ENCODE assay signal across 20 cellular contexts in the genomic region with DNA sequence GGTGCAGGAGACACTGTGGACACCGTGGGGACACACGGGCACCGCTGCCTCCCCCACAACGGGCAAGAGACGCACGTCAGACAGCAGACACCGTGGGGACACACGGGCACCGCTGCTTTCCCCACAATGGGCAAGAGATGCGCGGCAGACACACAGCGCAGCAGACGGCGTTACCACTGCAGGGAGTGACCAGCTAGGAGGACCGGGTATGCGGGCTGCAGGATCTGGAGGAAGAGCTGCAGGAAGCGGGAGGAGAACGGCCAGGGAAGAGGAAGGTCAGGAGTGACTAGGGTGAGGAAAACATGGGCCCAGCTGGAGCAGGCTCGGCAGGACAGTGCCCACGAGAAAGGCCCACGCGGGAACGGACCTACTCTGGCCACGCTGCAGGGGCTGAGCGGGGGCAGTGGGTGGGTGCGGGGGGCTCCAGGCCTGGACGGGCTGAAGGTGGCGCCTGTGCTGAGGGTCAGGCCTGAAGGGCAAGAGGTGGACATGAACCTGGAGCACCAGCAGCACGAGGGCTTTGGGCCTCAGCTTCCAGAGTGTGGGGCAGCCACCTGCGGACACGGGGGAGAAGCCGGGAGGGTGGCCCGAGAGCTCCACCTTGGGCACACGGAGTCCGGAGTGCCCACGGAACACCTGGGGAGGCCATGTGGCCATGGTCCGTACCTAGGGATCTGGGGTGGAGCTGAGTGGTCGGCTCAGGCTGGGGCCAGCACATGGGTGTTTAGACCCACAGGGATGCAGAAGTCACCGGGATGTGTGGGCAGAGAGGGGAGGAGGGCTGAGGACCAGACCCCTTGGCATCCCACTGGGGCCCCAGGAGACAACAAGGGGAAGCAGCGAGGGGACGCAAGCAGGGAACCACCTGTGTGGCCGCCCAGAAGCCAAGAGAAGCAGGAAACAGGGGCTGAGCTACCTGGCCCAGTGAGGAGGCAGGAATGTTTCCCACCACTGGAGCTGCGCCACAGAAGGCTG. TPM values are rescaled to one million over a fixed set of nuclear protein-coding genes. Genes with fewer than 3 reads are reported as not detected.
DNase-seq lines count a peak whose midpoint lies in the region; ATAC-seq and TF ChIP-seq lines count a peak whose summit lies in the region.
"Had no signal": no experiment of that assay in that cellular context is flagged by ENCODE, and none has a peak within 500 bp of the region (broad histone marks: within the 10 kb centered on the region; RNA-seq: fewer than 3 reads in every experiment).

No MANE protein-coding gene starts in this region.

- H3K79me2 ChIP-seq in mammary epithelial cell (ENCODE audit: insufficient read depth, low read length): peaks cover 87% of the 10 kb centered on the region

- POLR2A ChIA-PET in RWPE1 (lab: Yijun Ruan, JAX; ENCODE audit: low non-redundant PET): no interaction called here

- H2AFZ ChIP-seq in mammary epithelial cell (ENCODE audit: low read depth, low read length): no peak overlapping the region
- H2AFZ ChIP-seq: parathyroid adenoma had no signal

- no peak for TF ChIP-seq POLR2A in right lobe of liver (IDR thresholded peaks at IDR 0.05)

- no peaks in the 10 kb centered on the region for H3K9me3 ChIP-seq in mammary epithelial cell (replicated peaks; ENCODE audit: insufficient read depth, low read length)
- no peaks in the 10 kb centered on the region for H3K9me3 ChIP-seq in right lobe of liver
- H3K9me3 ChIP-seq: stomach had no signal

- H3K4me1 ChIP-seq in mammary epithelial cell (ENCODE audit: insufficient read depth, low read length): peaks cover 10% of the 10 kb centered on the region
- H3K4me1 ChIP-seq in right lobe of liver: peaks cover 0 to 20% (median 10%) of the 10 kb centered on the region in 4 donors
- H3K4me1 ChIP-seq: parathyroid adenoma had no signal

- peaks cover 2% of the 10 kb centered on the region for H3K36me3 ChIP-seq in mammary epithelial cell (ENCODE audit: insufficient read depth, low read length)
- H3K36me3 ChIP-seq in right lobe of liver: peaks cover 0 to 60% (median 26%) of the 10 kb centered on the region in 4 donors

- H3K27ac ChIP-seq in RWPE1: peak overlapping the region; percentile 41
- H3K27ac ChIP-seq in mammary epithelial cell (ENCODE audit: insufficient read depth, low read depth, low read length): no peak overlapping the region
- H3K27ac ChIP-seq in right lobe of liver: no peak overlapping the region
- H3K27ac ChIP-seq: brain microvascular endothelial cell, parathyroid adenoma, skin epidermis, stomach had no signal

- no peak for TF ChIP-seq CTCF in RWPE1 (conservative IDR thresholded peaks at IDR 0.05; ENCODE audit: low read depth)
- TF ChIP-seq CTCF in mammary epithelial cell (conservative IDR thresholded peaks at IDR 0.05 in 1 of 2, IDR thresholded peaks at IDR 0.05 in 1 of 2; ENCODE audit: extremely low read depth in 1 of 2, insufficient read depth in 1 of 2, low read depth in 1 of 2, low read length in 2 of 2): no peak
- no peak for TF ChIP-seq CTCF in right lobe of liver (IDR thresholded peaks at IDR 0.05)

- H3K27me3 ChIP-seq in mammary epithelial cell (ENCODE audit: insufficient read depth, low read length) (no peaks in the 10 kb centered on the region), right lobe of liver (no peaks in the 10 kb centered on the region)
- H3K27me3 ChIP-seq: brain microvascular endothelial cell, stomach had no signal

- DNase-seq in RWPE1 (ENCODE audit: low spot score) (no peak), mammary epithelial cell (no peak), right lobe of liver (peak in 2 of 3 donors; percentile 25 to 44), NCI-H524 treated with DMSO at 0.1 percent for 48 hours (lab: John Stamatoyannopoulos, UW) (no peak), AG08396 (ENCODE audit: low spot score) (no peak), DMS114 treated with DMSO at 0.1 percent for 48 hours (lab: John Stamatoyannopoulos, UW; ENCODE audit: unreplicated experiment) (no peak)
- DNase-seq in stimulated activated effector memory CD8-positive, alpha-beta T cell treated with anti-CD3 and anti-CD28 coated beads, Interleukin-12 subunit alpha, Interleukin-12 subunit beta, amount 100 ng/mL, for 72 hours (ENCODE audit: low spot score in 2 of 2): no peak
- DNase-seq: activated CD4-positive, alpha-beta T cell treated with anti-CD3 and anti-CD28 coated beads for 4 hours; activated naive CD8-positive, alpha-beta T cell treated with anti-CD3 and anti-CD28 coated beads for 36 hours; brain microvascular endothelial cell; cortex of kidney; H7; NCI-H1436 treated with DMSO at 0.1 percent for 48 hours; NCI-H69; SHP77 treated with DMSO at 0.1 percent for 48 hours had no signal

- H3K4me1 Mint-ChIP-seq in stimulated activated effector memory CD8-positive, alpha-beta T cell treated with anti-CD3 and anti-CD28 coated beads, Interleukin-12 subunit alpha, Interleukin-12 subunit beta, amount 100 ng/mL, for 72 hours: peaks cover 11% of the 10 kb centered on the region
- H3K4me1 Mint-ChIP-seq: activated naive CD8-positive, alpha-beta T cell treated with anti-CD3 and anti-CD28 coated beads for 36 hours had no signal

- dilution Hi-C loops in mammary epithelial cell (cut with HindIII; ENCODE audit: low sequenced_read_pairs): no loop called here

- H3K9ac ChIP-seq in mammary epithelial cell (ENCODE audit: insufficient read depth, low read length): no peak overlapping the region
- H3K9ac ChIP-seq: parathyroid adenoma had no signal

- no TSS peak for BruUV-seq in mammary epithelial cell (replicated peaks; lab: Mats Ljungman, UMichigan)

- H3K4me3 ChIP-seq in mammary epithelial cell (replicated peaks in 1 of 3; ENCODE audit: insufficient read depth in 1 of 3, low read depth in 2 of 3, low read length in 3 of 3) (no peak overlapping the region), right lobe of liver (no peak overlapping the region)
- H3K4me3 ChIP-seq: lung, skin epidermis, stomach had no signal

- peak overlapping the region; percentile 68 for H3K27ac Mint-ChIP-seq in stimulated activated effector memory CD8-positive, alpha-beta T cell treated with anti-CD3 and anti-CD28 coated beads, Interleukin-12 subunit alpha, Interleukin-12 subunit beta, amount 100 ng/mL, for 72 hours
- H3K27ac Mint-ChIP-seq: activated naive CD8-positive, alpha-beta T cell treated with anti-CD3 and anti-CD28 coated beads for 36 hours had no signal

- intact Hi-C loops in mammary epithelial cell (cut with micrococcal nuclease) (loop anchor here (10.0 kb wide), 1 partner anchor 152 kb away; no protein-coding TSS in a partner anchor), right lobe of liver (cut with DNase I) (no loop called here)

- H3K9me3 Mint-ChIP-seq in stimulated activated effector memory CD8-positive, alpha-beta T cell treated with anti-CD3 and anti-CD28 coated beads, Interleukin-12 subunit alpha, Interleukin-12 subunit beta, amount 100 ng/mL, for 72 hours: no peaks in the 10 kb centered on the region
- H3K9me3 Mint-ChIP-seq: activated naive CD8-positive, alpha-beta T cell treated with anti-CD3 and anti-CD28 coated beads for 36 hours had no signal

- CTCF ChIA-PET in RWPE1 (lab: Yijun Ruan, JAX): interaction anchor here (0.6 to 1.2 kb wide), 4 partner anchors 10 to 148 kb away, joined by 3 to 4 read pairs (median 4); no protein-coding TSS in a partner anchor
- CTCF ChIA-PET in mammary epithelial cell (lab: Charles Lee; ENCODE audit: low non-redundant PET): no interaction called here

- in situ Hi-C loops in mammary epithelial cell (cut with MboI; ENCODE audit: low sequenced_read_pairs in 2 of 2): no loop called here

- peaks cover 23% of the 10 kb centered on the region for H3K36me3 Mint-ChIP-seq in stimulated activated effector memory CD8-positive, alpha-beta T cell treated with anti-CD3 and anti-CD28 coated beads, Interleukin-12 subunit alpha, Interleukin-12 subunit beta, amount 100 ng/mL, for 72 hours

- WGBS in mammary epithelial cell (ENCODE audit: low coverage, missing lambda C conversion rate): 76% methylated on average over 16 of the region's 43 CpGs
- 82% methylated on average over 18 of the region's 43 CpGs for WGBS in right lobe of liver (ENCODE audit: insufficient coverage, low coverage, low lambda C conversion rate, missing lambda C conversion rate)

- ATAC-seq in right lobe of liver (peak in 1 of 4 donors; percentile 5), HG03097 (IDR thresholded peaks at IDR 0.05; ENCODE audit: low FRiP score, unreplicated experiment) (no peak)
- ATAC-seq in stimulated activated effector memory CD8-positive, alpha-beta T cell treated with anti-CD3 and anti-CD28 coated beads, Interleukin-12 subunit alpha, Interleukin-12 subunit beta, amount 100 ng/mL, for 72 hours: no peak

- H3K4me3 Mint-ChIP-seq in stimulated activated effector memory CD8-positive, alpha-beta T cell treated with anti-CD3 and anti-CD28 coated beads, Interleukin-12 subunit alpha, Interleukin-12 subunit beta, amount 100 ng/mL, for 72 hours: no peak overlapping the region
- H3K4me3 Mint-ChIP-seq: activated naive CD8-positive, alpha-beta T cell treated with anti-CD3 and anti-CD28 coated beads for 36 hours had no signal

- peaks cover 3% of the 10 kb centered on the region for H4K20me1 ChIP-seq in mammary epithelial cell (ENCODE audit: insufficient read depth, low read length)

- peak overlapping the region; percentile 2 for H3K4me2 ChIP-seq in mammary epithelial cell (ENCODE audit: insufficient read depth, low read depth, low read length)

RNA-seq across cellular contexts. Expression of a gene that starts 16.5 kb away (rescaled TPM):
- total RNA-seq in mammary epithelial cell (10 to 100 TPM; 49.3 to 78.4 TPM), right lobe of liver (100 to 1,000 TPM in 1 of 6 experiments, 10 to 100 TPM in 5; 68.3 to 103 (median 88.0) TPM)
- 74.8 TPM for polyA plus RNA-seq in mammary epithelial cell
- polyA minus RNA-seq in mammary epithelial cell: 36.3 TPM

Comparison
In these comparisons a context has a peak if more than half of its experiments do, and no peak if none do; other contexts are left out.
1. DNase-seq: peak in right lobe of liver (2 of 3); none in RWPE1 (single experiment), mammary epithelial cell (single experiment), stimulated activated effector memory CD8-positive, alpha-beta T cell treated with anti-CD3 and anti-CD28 coated beads, Interleukin-12 subunit alpha, Interleukin-12 subunit beta, amount 100 ng/mL, for 72 hours (0 of 2), NCI-H524 treated with DMSO at 0.1 percent for 48 hours (single experiment), AG08396 (single experiment) and DMS114 treated with DMSO at 0.1 percent for 48 hours (single experiment).